9 cellular contexts compared by ENCODE assay signal in the genomic region with DNA sequence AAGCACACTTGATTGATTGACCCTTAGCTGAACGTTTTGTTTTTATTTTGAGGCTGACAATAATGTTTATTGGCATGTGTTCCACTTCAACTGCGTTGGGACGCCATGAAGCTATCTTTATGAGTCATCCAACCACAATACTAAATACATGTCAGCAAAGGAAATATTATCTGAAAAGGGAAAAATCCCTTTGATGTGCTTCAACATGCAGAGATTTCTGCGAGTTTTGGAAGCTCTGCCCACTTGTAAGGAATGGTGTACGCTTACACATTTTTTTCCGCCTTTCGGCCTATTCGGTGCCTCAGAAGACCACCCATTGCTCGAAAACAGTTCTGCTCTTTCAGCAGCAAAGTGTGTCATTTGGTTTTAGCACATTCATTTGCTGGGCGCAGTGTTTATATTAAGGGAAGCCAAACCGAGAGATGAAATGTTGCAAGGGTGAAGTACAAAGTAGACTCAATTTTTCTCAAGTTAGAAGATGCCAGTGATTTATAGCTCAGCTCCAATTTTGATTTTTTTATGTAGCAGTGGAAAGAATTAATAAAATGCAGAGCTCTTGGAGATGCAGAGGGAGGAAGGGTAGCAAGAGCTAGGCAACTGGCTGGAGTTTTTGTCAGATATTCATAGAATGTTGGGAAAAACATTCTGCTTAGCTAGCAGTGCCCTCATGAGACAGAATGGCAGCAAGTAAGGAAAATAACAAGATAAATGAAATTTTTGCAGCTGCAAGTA.
DNase-seq lines count a peak whose midpoint lies in the region; TF ChIP-seq lines count a peak whose summit lies in the region.
"Had no signal": no experiment of that assay in that cellular context is flagged by ENCODE, and none has a peak within 500 bp of the region (broad histone marks: within the 10 kb centered on the region; RNA-seq: fewer than 3 reads in every experiment).

No MANE protein-coding gene starts in this region.

- DNase-seq in DMS53 (lab: John Stamatoyannopoulos, UW) (peak; percentile 38), DMS53 treated with DMSO at 0.1 percent for 48 hours (lab: John Stamatoyannopoulos, UW; ENCODE audit: unreplicated experiment) (no peak), RPMI7951 (ENCODE audit: low read depth) (peak; percentile 57), fibroblast of the conjunctiva (ENCODE audit: low read depth) (peak; percentile 74), type B pancreatic cell (ENCODE audit: extremely low spot score, unreplicated experiment) (no peak), kidney tubule cell (ENCODE audit: low spot score) (no peak), SKM-1 (lab: John Stamatoyannopoulos, UW; ENCODE audit: unreplicated experiment) (no peak)
- DNase-seq in activated CD8-positive, alpha-beta memory T cell treated with anti-CD3 and anti-CD28 coated beads, Interleukin-2, amount 50 U/mL, for 4 hours = no peak
- DNase-seq: upper lobe of left lung had no signal

- peak overlapping the region; percentile 26 for H3K4me3 Mint-ChIP-seq in type B pancreatic cell

- no peaks in the 10 kb centered on the region for H3K9me3 Mint-ChIP-seq in type B pancreatic cell

- H3K27ac Mint-ChIP-seq in type B pancreatic cell = no peak overlapping the region

- H3K27me3 Mint-ChIP-seq in type B pancreatic cell = peaks cover 12% of the 10 kb centered on the region

- TF ChIP-seq CTCF in type B pancreatic cell (conservative IDR thresholded peaks at IDR 0.05) = no peak

- peaks cover 8% of the 10 kb centered on the region for H3K36me3 Mint-ChIP-seq in type B pancreatic cell

- H3K4me1 Mint-ChIP-seq in type B pancreatic cell (ENCODE audit: unreplicated experiment) = peaks cover 49% of the 10 kb centered on the region

Comparison
In these comparisons a context has a peak if more than half of its experiments do, and no peak if none do; other contexts are left out.
1. DNase-seq: peak in DMS53 (single experiment), RPMI7951 (single experiment) and fibroblast of the conjunctiva (single experiment); none in DMS53 treated with DMSO at 0.1 percent for 48 hours (single experiment), type B pancreatic cell (single experiment), kidney tubule cell (single experiment), activated CD8-positive, alpha-beta memory T cell treated with anti-CD3 and anti-CD28 coated beads, Interleukin-2, amount 50 U/mL, for 4 hours (single experiment) and SKM-1 (single experiment).